Comparison of ENCODE assay signal across 16 cellular contexts in the genomic region with DNA sequence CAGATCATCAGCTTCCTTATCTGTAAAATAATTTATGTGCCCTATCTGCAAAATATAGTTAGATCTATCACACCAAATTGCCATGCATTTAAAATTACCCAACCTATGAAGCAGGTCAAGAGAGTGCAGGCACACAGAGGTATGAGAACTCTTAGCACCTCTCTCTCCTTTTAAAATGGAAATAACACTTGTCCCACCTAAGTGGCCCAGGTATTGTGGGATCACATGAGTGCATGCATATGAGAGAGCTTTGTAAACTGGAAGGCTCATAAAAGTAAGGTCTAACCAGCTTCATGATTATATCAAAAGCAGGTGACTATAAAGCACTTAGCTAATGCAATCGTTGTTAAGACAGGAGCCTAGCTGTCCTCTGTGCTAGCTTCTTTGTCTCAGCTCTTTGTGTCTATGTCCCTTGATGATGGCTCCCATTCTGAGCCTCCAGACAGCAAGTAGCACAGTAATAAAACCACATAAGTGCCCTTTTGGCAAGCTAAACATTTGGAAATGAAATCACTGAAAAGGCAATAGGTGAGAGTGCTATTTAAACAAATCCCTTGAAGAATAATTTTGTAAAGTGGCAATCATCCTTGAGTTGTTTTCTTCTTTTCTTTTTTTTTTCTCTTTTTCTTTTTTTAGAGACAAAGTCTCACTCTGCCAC.
"Had no signal": no experiment of that assay in that cellular context is flagged by ENCODE, and none has a peak within 500 bp of the region (broad histone marks: within the 10 kb centered on the region; RNA-seq: fewer than 3 reads in every experiment).

No MANE protein-coding gene starts in this region.

- H3K36me3 ChIP-seq: esophagus squamous epithelium, left ventricle myocardium inferior, prostate gland had no signal

- H3K27ac ChIP-seq: esophagus squamous epithelium, left ventricle myocardium inferior, prostate gland had no signal

- DNase-seq: activated CD4-positive, alpha-beta T cell treated with anti-CD3 and anti-CD28 coated beads for 36 hours; activated CD8-positive, alpha-beta T cell treated with anti-CD3 and anti-CD28 coated beads, Interleukin-2, amount 10 ng/mL, durations not matched to agents 7 days and 5 days; activated naive CD4-positive, alpha-beta T cell treated with Interleukin-2 at 50 U/mL for 16 hours; activated naive CD8-positive, alpha-beta T cell treated with anti-CD3 and anti-CD28 coated beads, Interleukin-2, amount 50 U/mL, for 24 hours; esophagus squamous epithelium; left ventricle myocardium inferior; mesenchymal stem cell; nephron progenitor cell; stimulated activated naive CD4-positive, alpha-beta T cell; substantia nigra; T-helper 9 cell had no signal

- FAIRE-seq: astrocyte, colon, islet of Langerhans had no signal

- H3K9me3 ChIP-seq: esophagus squamous epithelium, prostate gland had no signal

- H3K27ac Mint-ChIP-seq: activated CD4-positive, alpha-beta T cell treated with anti-CD3 and anti-CD28 coated beads for 36 hours; activated CD8-positive, alpha-beta T cell treated with anti-CD3 and anti-CD28 coated beads, Interleukin-2, amount 10 ng/mL, durations not matched to agents 7 days and 5 days; activated naive CD8-positive, alpha-beta T cell treated with anti-CD3 and anti-CD28 coated beads, Interleukin-2, amount 50 U/mL, for 24 hours; nephron progenitor cell; type B pancreatic cell had no signal

- H3K9me3 Mint-ChIP-seq: activated naive CD8-positive, alpha-beta T cell treated with anti-CD3 and anti-CD28 coated beads, Interleukin-2, amount 50 U/mL, for 24 hours; nephron progenitor cell; type B pancreatic cell had no signal

- H3K4me3 ChIP-seq: esophagus squamous epithelium, left ventricle myocardium inferior, prostate gland had no signal

- ATAC-seq: activated CD4-positive, alpha-beta T cell treated with anti-CD3 and anti-CD28 coated beads for 36 hours; activated CD8-positive, alpha-beta T cell treated with anti-CD3 and anti-CD28 coated beads, Interleukin-2, amount 10 ng/mL, durations not matched to agents 7 days and 5 days; activated naive CD8-positive, alpha-beta T cell treated with anti-CD3 and anti-CD28 coated beads, Interleukin-2, amount 50 U/mL, for 24 hours had no signal

- H3K4me1 ChIP-seq: esophagus squamous epithelium, prostate gland had no signal

- H3K4me3 Mint-ChIP-seq: activated CD4-positive, alpha-beta T cell treated with anti-CD3 and anti-CD28 coated beads for 36 hours; activated CD8-positive, alpha-beta T cell treated with anti-CD3 and anti-CD28 coated beads, Interleukin-2, amount 10 ng/mL, durations not matched to agents 7 days and 5 days; activated naive CD8-positive, alpha-beta T cell treated with anti-CD3 and anti-CD28 coated beads, Interleukin-2, amount 50 U/mL, for 24 hours; nephron progenitor cell; type B pancreatic cell had no signal

- H3K4me1 Mint-ChIP-seq: activated CD4-positive, alpha-beta T cell treated with anti-CD3 and anti-CD28 coated beads for 36 hours; activated naive CD8-positive, alpha-beta T cell treated with anti-CD3 and anti-CD28 coated beads, Interleukin-2, amount 50 U/mL, for 24 hours had no signal
